Comparison of ENCODE assay signal across 1 cellular context in the genomic region with DNA sequence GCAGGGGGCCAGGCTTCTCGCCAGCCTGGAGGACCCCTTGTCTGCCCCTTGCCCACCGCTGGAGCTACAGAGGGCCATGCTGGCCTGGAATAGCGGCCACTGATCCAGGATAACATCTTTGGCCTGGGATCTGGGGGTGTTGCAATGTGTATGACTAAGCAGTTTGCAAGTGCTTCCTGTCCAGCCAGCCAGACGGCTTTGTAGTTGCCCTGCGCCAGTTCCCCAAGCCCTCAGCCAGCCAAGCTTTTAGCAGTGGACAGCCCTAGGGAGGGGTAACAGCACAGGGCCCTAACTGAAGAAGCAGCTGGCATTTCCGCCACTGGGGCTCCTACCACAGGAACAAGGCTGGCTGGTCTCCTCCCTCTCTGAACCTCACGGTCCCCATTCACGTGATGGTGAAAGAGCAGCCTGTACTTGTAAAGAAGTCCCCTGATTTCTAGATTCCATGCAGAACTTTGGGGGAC.
A peak's percentile ranks its signal among the peaks of the same experiment; 100 is the strongest.
TF ChIP-seq lines count a peak whose summit lies in the region.

No MANE protein-coding gene starts in this region.

TF ChIP-seq in liver, 16 proteins besides CTCF, POLR2A, EP300 and RAD21 (continued from another document):
- TF ChIP-seq, protein P1, sequence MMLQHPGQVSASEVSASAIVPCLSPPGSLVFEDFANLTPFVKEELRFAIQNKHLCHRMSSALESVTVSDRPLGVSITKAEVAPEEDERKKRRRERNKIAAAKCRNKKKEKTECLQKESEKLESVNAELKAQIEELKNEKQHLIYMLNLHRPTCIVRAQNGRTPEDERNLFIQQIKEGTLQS (IDR thresholded peaks at IDR 0.05) = peak; percentile 87
- TF ChIP-seq REST (IDR thresholded peaks at IDR 0.05) = peak; percentile 68
- peak; percentile 5 for TF ChIP-seq FOXA2 (IDR thresholded peaks at IDR 0.05)
- peak; percentile 55 to 62 for TF ChIP-seq HNF4A (conservative IDR thresholded peaks at IDR 0.05)
- TF ChIP-seq FOXA1 (IDR thresholded peaks at IDR 0.05) = peak; percentile 34
